Comparison of ENCODE assay signal across 27 cellular contexts in genomic region chr15:85825118-85825517, GRCh38.
"Had no signal": no experiment of that assay in that cellular context is flagged by ENCODE, and none has a peak within 500 bp of the region (broad histone marks: within the 10 kb centered on the region; RNA-seq: fewer than 3 reads in every experiment).

No MANE protein-coding gene starts in this region.

- H3K36me3 ChIP-seq: breast epithelium, SJCRH30 had no signal

- H3K4me2 ChIP-seq: SK-N-SH had no signal

- H3K27me3 ChIP-seq: breast epithelium, SJCRH30 had no signal

- DNase-seq: activated CD4-positive, alpha-beta T cell treated with anti-CD3 and anti-CD28 coated beads for 48 hours; activated CD4-positive, alpha-beta T cell treated with anti-CD3 and anti-CD28 coated beads, Interleukin-2, amount 50 U/mL, for 48 hours; activated CD4-positive, CD25-positive, alpha-beta regulatory T cell treated with anti-CD3 and anti-CD28 coated beads, Interleukin-2, amount 50 U/mL, for 72 hours; activated CD8-positive, alpha-beta memory T cell treated with anti-CD3 and anti-CD28 coated beads, Interleukin-2, amount 10 ng/mL, durations not matched to agents 7 days and 5 days; activated effector memory CD4-positive, alpha-beta T cell treated with Interleukin-2 at 50 U/mL for 16 hours; activated naive CD4-positive, alpha-beta T cell; activated T-cell treated with anti-CD3 and anti-CD28 coated beads, Interleukin-2, amount 50 U/mL, for 24 hours; aorta; central memory CD4-positive, alpha-beta T cell; Kasumi-1; NCI-H1105 treated with DMSO at 0.1 percent for 48 hours; NCI-H1436 treated with DMSO at 0.1 percent for 48 hours; NCI-H187; NCI-H2081 treated with DMSO at 0.1 percent for 48 hours; NK-92 treated with Interleukin-12 subunit alpha and Interleukin-12 subunit beta, amount 100 ng/mL, for 24 hours; OCI-M1; Right ventricle myocardium superior; SK-N-SH; SW 1271 had no signal

- ATAC-seq: activated CD8-positive, alpha-beta memory T cell treated with anti-CD3 and anti-CD28 coated beads, Interleukin-2, amount 10 ng/mL, durations not matched to agents 7 days and 5 days; Panc1; WTC11 had no signal

- H3K27ac Mint-ChIP-seq: activated CD8-positive, alpha-beta memory T cell treated with anti-CD3 and anti-CD28 coated beads, Interleukin-2, amount 10 ng/mL, durations not matched to agents 7 days and 5 days; activated naive CD4-positive, alpha-beta T cell treated with anti-CD3 and anti-CD28 coated beads, Interleukin-2, amount 50 U/mL, for 24 hours; activated T-cell treated with anti-CD3 and anti-CD28 coated beads, Interleukin-2, amount 50 U/mL, for 24 hours; activated T-helper 1 cell treated with anti-CD3 and anti-CD28 coated beads, Interleukin-12 subunit alpha, Interleukin-12 subunit beta, Interleukin-2, Interleukin-4 antibody, amounts not matched to agents 30 ng/mL and 10 ng/mL and 1 ng/mL, durations not matched to agents 14 hours and 24 hours and 36 hours; T-helper 2 cell treated with Interferon-gamma antibody and Interleukin-4, amounts not matched to agents 5 μg/mL and 100 μg/mL, for 36 hours; WTC11 had no signal

- H3K9me3 ChIP-seq: breast epithelium, SJCRH30, SK-N-SH had no signal

- H3K4me1 ChIP-seq: breast epithelium had no signal

- H3K4me3 ChIP-seq: breast epithelium, SJCRH30 had no signal

- H3K9ac ChIP-seq: SK-N-SH had no signal

- H3K4me3 Mint-ChIP-seq: activated CD8-positive, alpha-beta memory T cell treated with anti-CD3 and anti-CD28 coated beads, Interleukin-2, amount 10 ng/mL, durations not matched to agents 7 days and 5 days; activated naive CD4-positive, alpha-beta T cell treated with anti-CD3 and anti-CD28 coated beads, Interleukin-2, amount 50 U/mL, for 24 hours; activated T-cell treated with anti-CD3 and anti-CD28 coated beads, Interleukin-2, amount 50 U/mL, for 24 hours; activated T-helper 1 cell treated with anti-CD3 and anti-CD28 coated beads, Interleukin-12 subunit alpha, Interleukin-12 subunit beta, Interleukin-2, Interleukin-4 antibody, amounts not matched to agents 30 ng/mL and 10 ng/mL and 1 ng/mL, durations not matched to agents 14 hours and 24 hours and 36 hours; T-helper 2 cell treated with Interferon-gamma antibody and Interleukin-4, amounts not matched to agents 5 μg/mL and 100 μg/mL, for 36 hours; WTC11 had no signal

- H3K27me3 Mint-ChIP-seq: activated naive CD4-positive, alpha-beta T cell treated with anti-CD3 and anti-CD28 coated beads, Interleukin-2, amount 50 U/mL, for 24 hours; activated T-cell treated with anti-CD3 and anti-CD28 coated beads, Interleukin-2, amount 50 U/mL, for 24 hours had no signal

- H3K4me1 Mint-ChIP-seq: activated CD8-positive, alpha-beta memory T cell treated with anti-CD3 and anti-CD28 coated beads, Interleukin-2, amount 10 ng/mL, durations not matched to agents 7 days and 5 days; activated naive CD4-positive, alpha-beta T cell treated with anti-CD3 and anti-CD28 coated beads, Interleukin-2, amount 50 U/mL, for 24 hours; WTC11 had no signal

- H3K9me3 Mint-ChIP-seq: activated naive CD4-positive, alpha-beta T cell treated with anti-CD3 and anti-CD28 coated beads, Interleukin-2, amount 50 U/mL, for 24 hours; activated T-cell treated with anti-CD3 and anti-CD28 coated beads, Interleukin-2, amount 50 U/mL, for 24 hours; activated T-helper 1 cell treated with anti-CD3 and anti-CD28 coated beads, Interleukin-12 subunit alpha, Interleukin-12 subunit beta, Interleukin-2, Interleukin-4 antibody, amounts not matched to agents 30 ng/mL and 10 ng/mL and 1 ng/mL, durations not matched to agents 14 hours and 24 hours and 36 hours; T-helper 2 cell treated with Interferon-gamma antibody and Interleukin-4, amounts not matched to agents 5 μg/mL and 100 μg/mL, for 36 hours; WTC11 had no signal

- H3K27ac ChIP-seq: breast epithelium, RWPE1, SJCRH30 had no signal

- H3K36me3 Mint-ChIP-seq: activated CD8-positive, alpha-beta memory T cell treated with anti-CD3 and anti-CD28 coated beads, Interleukin-2, amount 10 ng/mL, durations not matched to agents 7 days and 5 days; activated naive CD4-positive, alpha-beta T cell treated with anti-CD3 and anti-CD28 coated beads, Interleukin-2, amount 50 U/mL, for 24 hours; WTC11 had no signal
